In the genomic region with DNA sequence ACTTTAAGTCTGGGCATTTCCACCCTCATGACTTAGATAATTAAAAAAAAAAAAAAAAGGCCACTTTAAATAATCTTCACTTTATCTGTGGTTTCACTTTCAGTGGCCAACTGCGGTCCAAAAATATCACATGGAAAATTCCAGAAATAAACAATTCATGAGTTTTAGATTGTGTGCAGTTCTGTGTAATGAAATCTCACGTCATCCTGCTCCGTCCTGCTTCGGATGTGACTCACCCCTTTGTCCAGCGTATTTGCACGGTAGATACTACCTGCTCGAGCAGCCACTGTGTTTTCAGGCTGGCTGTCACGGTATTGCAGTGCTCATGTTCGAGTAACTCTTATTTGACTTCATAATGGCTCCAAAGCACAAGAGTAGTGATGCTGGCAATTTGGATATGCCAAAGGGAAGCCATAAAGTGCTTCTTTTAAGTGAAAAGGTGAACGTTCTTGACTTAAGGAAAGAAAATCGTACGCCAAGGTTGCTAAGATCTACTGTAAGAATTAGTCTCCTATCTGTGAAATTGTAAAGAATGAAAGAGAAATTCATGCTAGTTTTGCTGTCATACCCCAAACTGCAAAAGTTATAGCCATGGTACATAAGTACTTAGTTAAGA, we compare ENCODE assay signal across 8 cellular contexts. TPM values are rescaled to one million over a fixed set of nuclear protein-coding genes. Genes with fewer than 3 reads are reported as not detected.
DNase-seq lines count a peak whose midpoint lies in the region; ATAC-seq and TF ChIP-seq lines count a peak whose summit lies in the region.

No MANE protein-coding gene starts in this region.

- H3K14ac ChIP-seq in IMR-90 (replicated peaks; ENCODE audit: low read depth, low read length): peak overlapping the region; percentile 26; the same call in 1 of the 2 replicates

- CTCF ChIA-PET in GM10248 (lab: Yijun Ruan, JAX) (interaction anchor here (5.1 kb wide), 1 partner anchor 14 kb away, joined by 61 read pairs; no protein-coding TSS in a partner anchor), IMR-90 (lab: Yijun Ruan, JAX) (no interaction called here)

- dilution Hi-C loops in IMR-90 (cut with HindIII; ENCODE audit: low sequenced_read_pairs, unreplicated experiment): no loop called here

- 88% methylated on average over 6 of the region's 12 CpGs; no CpG with 5 or more reads in 1 of the 2 experiments for WGBS in IMR-90 (ENCODE audit: extremely low coverage in 2 of 2, insufficient read length in 1 of 2), 2 experiments

- peak; percentile 28 for ATAC-seq in GM21528 (IDR thresholded peaks at IDR 0.05; ENCODE audit: low FRiP score, unreplicated experiment)
- no peak for ATAC-seq in IMR-90 (ENCODE audit: low read depth)
- no peak for ATAC-seq in sciatic nerve

- no peak overlapping the region for H2AK9ac ChIP-seq in IMR-90 (replicated peaks; ENCODE audit: low read depth, low read length, poor library complexity)

- peak overlapping the region; percentile 30; the same call in 1 of the 2 replicates for H3K23ac ChIP-seq in IMR-90 (ENCODE audit: low read depth, low read length)

- no peak overlapping the region for H2BK15ac ChIP-seq in IMR-90 (ENCODE audit: low read depth, low read length)

- peaks cover 12% of the 10 kb centered on the region for H3K9me1 ChIP-seq in IMR-90 (ENCODE audit: insufficient read depth, low read length)

- H3K18ac ChIP-seq in IMR-90 (ENCODE audit: low read depth, low read length): peak overlapping the region; percentile 1; the same call in 1 of the 2 replicates

- DNase-seq in GM10248 (ENCODE audit: extremely low spot score) (peak; percentile 46), IMR-90 (peak; percentile 87), fibroblast of gingiva (ENCODE audit: low read depth) (peak; percentile 37), GM19238 (ENCODE audit: insufficient read length, low spot score) (no peak), sciatic nerve (ENCODE audit: low spot score) (no peak), substantia nigra (lab: John Stamatoyannopoulos, UW) (no peak)
- DNase-seq in activated naive CD4-positive, alpha-beta T cell (lab: John Stamatoyannopoulos, UW): no peak

- H3K27ac ChIP-seq in IMR-90 (ENCODE audit: insufficient read depth, low read length): no peak overlapping the region
- no peak overlapping the region for H3K27ac ChIP-seq in substantia nigra (ENCODE audit: low read depth, low read length, poor library complexity, severe bottlenecking)

- 0 out of 2 replicates have a peak overlapping the region, but pooled peaks have one; percentile 27 for H2BK120ac ChIP-seq in IMR-90 (ENCODE audit: low read depth, low read length)

- H3K27me3 ChIP-seq in IMR-90 (ENCODE audit: control insufficient read depth, insufficient read depth, low read length): no peaks in the 10 kb centered on the region

- peak overlapping the region; percentile 66 for H2BK5ac ChIP-seq in IMR-90 (ENCODE audit: low read depth, low read length, poor library complexity, severe bottlenecking)

- POLR2A ChIA-PET in GM10248 (lab: Yijun Ruan, JAX) (no interaction called here), IMR-90 (lab: Charles Lee; ENCODE audit: unreplicated experiment) (no interaction called here)

- TF ChIP-seq POLR2A in IMR-90 (IDR thresholded peaks at IDR 0.05; ENCODE audit: low read depth, low read length): no peak; the same call in 1 of the 2 replicates

- no peak overlapping the region for H3K56ac ChIP-seq in IMR-90 (ENCODE audit: extremely low read depth, insufficient read depth, low read length)

- BruUV-seq in IMR-90 (replicated peaks; lab: Mats Ljungman, UMichigan): no TSS peak

- TF ChIP-seq RAD21 in IMR-90 (IDR thresholded peaks at IDR 0.05; ENCODE audit: low read length): no peak

- H3K79me1 ChIP-seq in IMR-90 (ENCODE audit: low read depth in 1 of 2, low read length in 2 of 2): peaks cover 42 to 52% of the 10 kb centered on the region in 2 experiments

- H3K4ac ChIP-seq in IMR-90 (ENCODE audit: low read depth, low read length): peak overlapping the region; percentile 0; the same call in 1 of the 2 replicates

- H3K36me3 ChIP-seq in IMR-90 (ENCODE audit: control insufficient read depth, insufficient read depth, low read length): no peaks in the 10 kb centered on the region; the same call in 1 of the 2 replicates

- TF ChIP-seq CTCF in GM10248 (IDR thresholded peaks at IDR 0.05; ENCODE audit: control extremely low read depth, extremely low read depth, low read depth, missing control alignments) (no peak), IMR-90 (conservative IDR thresholded peaks at IDR 0.05; ENCODE audit: low read depth, low read length) (no peak)

- in situ Hi-C loops in IMR-90 (cut with MboI; ENCODE audit: low sequenced_read_pairs): loop anchor here (10.0 to 25.0 kb wide), 2 partner anchors 622 to 874 kb away; no protein-coding TSS in a partner anchor

- no peaks in the 10 kb centered on the region for H4K20me1 ChIP-seq in IMR-90 (ENCODE audit: insufficient read depth, low read length)

- intact Hi-C loops in IMR-90 (cut with micrococcal nuclease): loop anchor here (10.0 kb wide), 1 partner anchor 882 kb away; no protein-coding TSS in a partner anchor
- intact Hi-C loops in sciatic nerve (cut with DNase I): no loop called here

- peak overlapping the region; percentile 19; the same call in 1 of the 2 replicates for H3K4me3 ChIP-seq in IMR-90 (ENCODE audit: insufficient read depth, low read depth, low read length)

- H3K4me2 ChIP-seq in IMR-90 (ENCODE audit: low read depth, low read length): peak overlapping the region; percentile 32

- H4K5ac ChIP-seq in IMR-90 (ENCODE audit: low read depth, low read length): no peak overlapping the region

- peak overlapping the region in 1 of 2 experiments; percentile 29; a peak in 2 of 4 replicates for H4K8ac ChIP-seq in IMR-90 (ENCODE audit: low read depth in 2 of 2, low read length in 2 of 2)

- no peak overlapping the region for H4K91ac ChIP-seq in IMR-90 (ENCODE audit: insufficient read depth, low read depth, low read length)

- peak overlapping the region; percentile 0; the same call in 1 of the 2 replicates for H2BK20ac ChIP-seq in IMR-90 (ENCODE audit: low read depth, low read length)

- peak overlapping the region; percentile 16 for H2AFZ ChIP-seq in IMR-90 (replicated peaks; ENCODE audit: low read length, poor library complexity)

- peaks cover 7% of the 10 kb centered on the region; the same call in 1 of the 2 replicates for H3K4me1 ChIP-seq in IMR-90 (ENCODE audit: control insufficient read depth, insufficient read depth, low read length)

- no peaks in the 10 kb centered on the region for H3K9me3 ChIP-seq in IMR-90 (ENCODE audit: control insufficient read depth, insufficient read depth, low read length)

- peak overlapping the region; percentile 5; the same call in 1 of the 2 replicates for H2AK5ac ChIP-seq in IMR-90 (ENCODE audit: low read depth, low read length)

- H3K9ac ChIP-seq in IMR-90 (ENCODE audit: low read depth, low read length): no peak overlapping the region

TF ChIP-seq in IMR-90, 13 proteins besides CTCF, POLR2A, EP300 and RAD21:
- 0 out of 2 replicates have a peak, but pooled peaks have one; percentile 4 for TF ChIP-seq MXI1 (IDR thresholded peaks at IDR 0.05; ENCODE audit: borderline replicate concordance, low read depth, low read length)
- TF ChIP-seq, protein P1, sequence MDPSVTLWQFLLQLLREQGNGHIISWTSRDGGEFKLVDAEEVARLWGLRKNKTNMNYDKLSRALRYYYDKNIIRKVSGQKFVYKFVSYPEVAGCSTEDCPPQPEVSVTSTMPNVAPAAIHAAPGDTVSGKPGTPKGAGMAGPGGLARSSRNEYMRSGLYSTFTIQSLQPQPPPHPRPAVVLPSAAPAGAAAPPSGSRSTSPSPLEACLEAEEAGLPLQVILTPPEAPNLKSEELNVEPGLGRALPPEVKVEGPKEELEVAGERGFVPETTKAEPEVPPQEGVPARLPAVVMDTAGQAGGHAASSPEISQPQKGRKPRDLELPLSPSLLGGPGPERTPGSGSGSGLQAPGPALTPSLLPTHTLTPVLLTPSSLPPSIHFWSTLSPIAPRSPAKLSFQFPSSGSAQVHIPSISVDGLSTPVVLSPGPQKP (IDR thresholded peaks at IDR 0.05; ENCODE audit: borderline replicate concordance, low read depth, low read length): no peak
- no peak for TF ChIP-seq CHD1 (IDR thresholded peaks at IDR 0.05; ENCODE audit: low read depth, low read length)
- TF ChIP-seq FOS (IDR thresholded peaks at IDR 0.05; ENCODE audit: low read depth, low read length): peak; percentile 59
- no peak for TF ChIP-seq CEBPB (IDR thresholded peaks at IDR 0.05; ENCODE audit: low read depth, low read length)
- TF ChIP-seq SMC3 (IDR thresholded peaks at IDR 0.05; ENCODE audit: low read depth, low read length): no peak
- TF ChIP-seq BHLHE40 (IDR thresholded peaks at IDR 0.05; ENCODE audit: low read depth, low read length): 0 out of 2 replicates have a peak, but pooled peaks have one; percentile 11
- TF ChIP-seq RCOR1 (IDR thresholded peaks at IDR 0.05; ENCODE audit: insufficient replicate concordance, low read length): no peak
TF ChIP-seq in IMR-90: peak in this region for 3.

RNA-seq across cellular contexts. Expression of a gene that starts 2.4 kb away (rescaled TPM):
- total RNA-seq in IMR-90 (2012; rRNA removed) (8.1 and 10.3 TPM in 2 replicates), sciatic nerve (0.27 TPM)
- polyA plus RNA-seq in IMR-90 (2012; rRNA removed): 6.0 TPM in 2 replicates
- polyA plus RNA-seq in IMR-90 (2012; cell fraction: cytosol; rRNA removed): 1.3 and 1.8 TPM in 2 replicates
- polyA plus RNA-seq in IMR-90 (2012; cell fraction: nucleus; rRNA removed; ENCODE audit: low replicate concordance): 7.1 and 9.3 TPM in 2 replicates

Comparison
In these comparisons a context has a peak if more than half of its experiments do, and no peak if none do; other contexts are left out.
1. DNase-seq: peak in GM10248 (single experiment), IMR-90 (single experiment) and fibroblast of gingiva (single experiment); none in GM19238 (single experiment), activated naive CD4-positive, alpha-beta T cell (0 of 4), sciatic nerve (single experiment) and substantia nigra (0 of 49).